In the genomic region with DNA sequence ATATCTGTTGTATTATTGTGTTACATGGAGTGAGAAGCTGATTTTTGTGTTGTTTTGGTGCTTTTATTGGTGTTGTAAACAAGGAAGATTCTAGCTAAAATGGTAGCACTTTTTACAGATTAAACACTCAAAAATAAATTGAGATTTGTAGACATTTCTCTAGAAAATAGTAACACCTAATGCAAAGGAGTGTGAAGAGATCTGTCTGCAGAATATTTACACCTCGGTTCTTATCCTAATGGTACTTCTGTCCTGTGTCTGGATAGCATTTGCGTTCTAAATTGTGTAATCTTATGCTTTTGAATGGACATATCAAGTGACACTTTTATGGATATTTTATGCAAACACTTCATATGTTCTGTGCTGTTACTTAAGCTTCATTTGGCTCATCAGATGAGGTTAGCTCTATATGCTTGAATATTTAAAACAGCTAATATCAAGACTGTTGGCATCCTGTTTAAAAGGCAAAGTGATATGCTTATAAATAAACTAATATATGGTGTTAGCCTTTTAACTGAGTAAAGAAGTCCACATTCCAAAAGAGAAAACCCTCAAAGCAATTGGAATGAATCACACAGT, we compare ENCODE assay signal across 2 cellular contexts.
TF ChIP-seq lines count a peak whose summit lies in the region.

No MANE protein-coding gene starts in this region.

TF ChIP-seq in HCT116, 20 proteins besides CTCF, POLR2A, EP300 and RAD21:
- TF ChIP-seq SP1 (IDR thresholded peaks at IDR 0.05; ENCODE audit: low read depth) (no peak), EZH2phosphoT487 (IDR thresholded peaks at IDR 0.05; ENCODE audit: borderline replicate concordance) (no peak), YY1 (IDR thresholded peaks at IDR 0.05; ENCODE audit: extremely low read depth, insufficient replicate concordance, low read depth, low read length) (no peak), ZNF274 (IDR thresholded peaks at IDR 0.05; ENCODE audit: low read depth, low read length) (no peak), SRF (IDR thresholded peaks at IDR 0.05; ENCODE audit: low read depth) (no peak), SIN3A (IDR thresholded peaks at IDR 0.05; ENCODE audit: low read depth) (no peak), ELF1 (IDR thresholded peaks at IDR 0.05; ENCODE audit: borderline replicate concordance, low read depth) (no peak), JUND (IDR thresholded peaks at IDR 0.05) (no peak), CBX3 (IDR thresholded peaks at IDR 0.05; ENCODE audit: low read depth) (no peak), EZH2 (IDR thresholded peaks at IDR 0.05) (no peak)
- TF ChIP-seq, protein P1, sequence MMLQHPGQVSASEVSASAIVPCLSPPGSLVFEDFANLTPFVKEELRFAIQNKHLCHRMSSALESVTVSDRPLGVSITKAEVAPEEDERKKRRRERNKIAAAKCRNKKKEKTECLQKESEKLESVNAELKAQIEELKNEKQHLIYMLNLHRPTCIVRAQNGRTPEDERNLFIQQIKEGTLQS (IDR thresholded peaks at IDR 0.05): no peak
- TF ChIP-seq, protein P2, sequence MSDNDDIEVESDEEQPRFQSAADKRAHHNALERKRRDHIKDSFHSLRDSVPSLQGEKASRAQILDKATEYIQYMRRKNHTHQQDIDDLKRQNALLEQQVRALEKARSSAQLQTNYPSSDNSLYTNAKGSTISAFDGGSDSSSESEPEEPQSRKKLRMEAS (IDR thresholded peaks at IDR 0.05): no peak

TF ChIP-seq in endothelial cell of umbilical vein, 7 proteins besides CTCF, POLR2A, EP300 and RAD21:
- TF ChIP-seq FOS (IDR thresholded peaks at IDR 0.05; ENCODE audit: borderline replicate concordance, insufficient read depth, low read length) (no peak), JUN (IDR thresholded peaks at IDR 0.05; ENCODE audit: borderline replicate concordance, insufficient read depth, insufficient read length, low read depth) (no peak), EZH2 (IDR thresholded peaks at IDR 0.05; ENCODE audit: borderline replicate concordance, low read depth, low read length, severe bottlenecking) (no peak), GATA2 (IDR thresholded peaks at IDR 0.05; ENCODE audit: insufficient read depth, insufficient read length, low read depth, low read length) (no peak), MYC (IDR thresholded peaks at IDR 0.05; ENCODE audit: low read depth, low read length) (no peak), POLR2AphosphoS5 (IDR thresholded peaks at IDR 0.05; ENCODE audit: insufficient read depth, low read depth, low read length) (no peak)
- TF ChIP-seq, protein P2 (IDR thresholded peaks at IDR 0.05; ENCODE audit: insufficient read depth, insufficient read length): no peak
